ENCODE assay signal across 1 cellular context in genomic region chr10:15384154-15384553, GRCh38.
TF ChIP-seq lines count a peak whose summit lies in the region.

No MANE protein-coding gene starts in this region.

TF ChIP-seq in A549, 52 proteins besides CTCF, POLR2A, EP300 and RAD21:
- TF ChIP-seq USF2 (IDR thresholded peaks at IDR 0.05) = peak; percentile 31; the same call in 1 of the 2 replicates
- no peak for TF ChIP-seq REST (IDR thresholded peaks at IDR 0.05)
